Comparison of ENCODE assay signal across 22 cellular contexts in the genomic region with DNA sequence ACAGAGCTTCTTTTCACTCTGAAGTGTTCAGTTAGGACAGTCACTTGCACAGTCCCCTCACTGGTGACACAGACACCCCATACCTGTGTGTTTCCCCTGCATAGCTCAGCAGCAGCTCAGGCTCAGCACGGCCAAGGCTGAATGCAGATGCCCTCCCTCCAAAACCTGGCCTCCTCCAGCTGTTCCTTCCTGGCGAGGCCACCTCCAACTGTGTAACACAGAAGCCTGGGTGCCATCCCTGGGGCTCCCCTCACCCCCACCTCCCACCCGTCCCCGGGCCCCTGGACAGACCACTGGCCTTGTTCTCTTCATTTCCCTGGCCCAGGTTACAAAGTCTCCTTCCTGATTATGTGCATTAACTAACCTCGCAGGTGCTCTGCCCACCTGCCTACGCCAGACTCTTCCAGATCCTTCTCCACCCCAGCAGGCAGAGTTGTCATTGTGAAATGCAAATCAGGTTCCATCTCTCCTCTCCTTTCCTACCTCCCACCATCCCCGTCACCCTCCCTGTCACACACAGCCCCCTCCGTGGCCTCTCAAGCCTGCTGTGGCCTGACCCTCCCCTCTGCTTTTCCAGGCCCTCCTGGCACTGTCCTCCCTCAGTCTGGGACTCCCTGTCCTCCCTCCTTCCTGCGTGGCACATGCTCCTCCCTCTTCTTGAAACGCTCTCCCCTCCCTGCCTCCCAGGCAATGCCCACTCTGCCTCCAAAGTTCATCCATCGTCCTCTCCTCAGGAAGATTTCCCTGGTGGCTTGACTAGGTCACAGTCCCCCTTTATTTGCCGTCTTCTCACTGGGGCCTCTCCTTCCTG. TPM values are rescaled to one million over a fixed set of nuclear protein-coding genes. Genes with fewer than 3 reads are reported as not detected.
"Had no signal": no experiment of that assay in that cellular context is flagged by ENCODE, and none has a peak within 500 bp of the region (broad histone marks: within the 10 kb centered on the region; RNA-seq: fewer than 3 reads in every experiment).

No MANE protein-coding gene starts in this region.

- H3K4me3 Mint-ChIP-seq: activated CD4-positive, alpha-beta memory T cell treated with anti-CD3 and anti-CD28 coated beads, Interleukin-2, amount 10 ng/mL, durations not matched to agents 7 days and 5 days; activated CD8-positive, alpha-beta memory T cell treated with anti-CD3 and anti-CD28 coated beads, Interleukin-2, amount 10 ng/mL, durations not matched to agents 7 days and 5 days; activated naive CD4-positive, alpha-beta T cell treated with anti-CD3 and anti-CD28 coated beads, Interleukin-2, amount 10 ng/mL, durations not matched to agents 7 days and 5 days; activated naive CD8-positive, alpha-beta T cell treated with anti-CD3 and anti-CD28 coated beads, Interleukin-2, amount 50 U/mL, for 24 hours; brain; neural crest cell; stimulated activated memory B cell treated with anti-CD40 and anti-IgM and Interleukin-4, amounts not matched to agents 10 μg/mL and 1 μg/mL and 100 μg/mL, for 72 hours had no signal

- H3K9me3 Mint-ChIP-seq: activated CD4-positive, alpha-beta memory T cell treated with anti-CD3 and anti-CD28 coated beads, Interleukin-2, amount 10 ng/mL, durations not matched to agents 7 days and 5 days; activated naive CD4-positive, alpha-beta T cell treated with anti-CD3 and anti-CD28 coated beads, Interleukin-2, amount 10 ng/mL, durations not matched to agents 7 days and 5 days; activated naive CD8-positive, alpha-beta T cell treated with anti-CD3 and anti-CD28 coated beads, Interleukin-2, amount 50 U/mL, for 24 hours; brain; neural crest cell; stimulated activated memory B cell treated with anti-CD40 and anti-IgM and Interleukin-4, amounts not matched to agents 10 μg/mL and 1 μg/mL and 100 μg/mL, for 72 hours had no signal

- H3K4me3 ChIP-seq: coronary artery, left lung, ovary, smooth muscle cell, tibial artery, uterus had no signal

- H3K9me3 ChIP-seq: left lung, ovary, tibial artery, uterus had no signal

- H3K27me3 ChIP-seq: foreskin keratinocyte, left lung, ovary, tibial artery, uterus had no signal

- H3K27me3 Mint-ChIP-seq: activated CD4-positive, alpha-beta memory T cell treated with anti-CD3 and anti-CD28 coated beads, Interleukin-2, amount 10 ng/mL, durations not matched to agents 7 days and 5 days; activated CD8-positive, alpha-beta memory T cell treated with anti-CD3 and anti-CD28 coated beads, Interleukin-2, amount 10 ng/mL, durations not matched to agents 7 days and 5 days; activated naive CD4-positive, alpha-beta T cell treated with anti-CD3 and anti-CD28 coated beads, Interleukin-2, amount 10 ng/mL, durations not matched to agents 7 days and 5 days; activated naive CD8-positive, alpha-beta T cell treated with anti-CD3 and anti-CD28 coated beads, Interleukin-2, amount 50 U/mL, for 24 hours; brain; stimulated activated memory B cell treated with anti-CD40 and anti-IgM and Interleukin-4, amounts not matched to agents 10 μg/mL and 1 μg/mL and 100 μg/mL, for 72 hours had no signal

- H3K27ac ChIP-seq: coronary artery, foreskin keratinocyte, left lung, ovary, tibial artery, uterus had no signal

- DNase-seq: activated CD4-positive, alpha-beta memory T cell treated with anti-CD3 and anti-CD28 coated beads, Interleukin-2, amount 10 ng/mL, durations not matched to agents 7 days and 5 days; activated CD4-positive, alpha-beta T cell treated with anti-CD3 and anti-CD28 coated beads for 48 hours; activated CD4-positive, CD25-positive, alpha-beta regulatory T cell; activated CD8-positive, alpha-beta memory T cell treated with anti-CD3 and anti-CD28 coated beads, Interleukin-2, amount 10 ng/mL, durations not matched to agents 7 days and 5 days; activated naive CD4-positive, alpha-beta T cell treated with anti-CD3 and anti-CD28 coated beads, Interleukin-2, amount 10 ng/mL, durations not matched to agents 7 days and 5 days; activated naive CD8-positive, alpha-beta T cell treated with anti-CD3 and anti-CD28 coated beads, Interleukin-2, amount 50 U/mL, for 24 hours; central memory CD4-positive, alpha-beta T cell; foreskin keratinocyte; hypothalamus; ovary; stimulated activated CD4-positive, alpha-beta T cell treated with anti-CD3 and anti-CD28 coated beads, Interleukin-4, amount 100 ng/mL, for 24 hours; tibial artery had no signal

- H3K4me2 ChIP-seq: smooth muscle cell had no signal

- ATAC-seq: activated CD8-positive, alpha-beta memory T cell treated with anti-CD3 and anti-CD28 coated beads, Interleukin-2, amount 10 ng/mL, durations not matched to agents 7 days and 5 days; activated naive CD8-positive, alpha-beta T cell treated with anti-CD3 and anti-CD28 coated beads, Interleukin-2, amount 50 U/mL, for 24 hours; foreskin keratinocyte; left lung; stimulated activated memory B cell treated with anti-CD40 and anti-IgM and Interleukin-4, amounts not matched to agents 10 μg/mL and 1 μg/mL and 100 μg/mL, for 72 hours had no signal

- H3K27ac Mint-ChIP-seq: activated CD4-positive, alpha-beta memory T cell treated with anti-CD3 and anti-CD28 coated beads, Interleukin-2, amount 10 ng/mL, durations not matched to agents 7 days and 5 days; activated CD8-positive, alpha-beta memory T cell treated with anti-CD3 and anti-CD28 coated beads, Interleukin-2, amount 10 ng/mL, durations not matched to agents 7 days and 5 days; activated naive CD4-positive, alpha-beta T cell treated with anti-CD3 and anti-CD28 coated beads, Interleukin-2, amount 10 ng/mL, durations not matched to agents 7 days and 5 days; activated naive CD8-positive, alpha-beta T cell treated with anti-CD3 and anti-CD28 coated beads, Interleukin-2, amount 50 U/mL, for 24 hours; stimulated activated memory B cell treated with anti-CD40 and anti-IgM and Interleukin-4, amounts not matched to agents 10 μg/mL and 1 μg/mL and 100 μg/mL, for 72 hours had no signal

- H3K36me3 Mint-ChIP-seq: activated CD8-positive, alpha-beta memory T cell treated with anti-CD3 and anti-CD28 coated beads, Interleukin-2, amount 10 ng/mL, durations not matched to agents 7 days and 5 days had no signal

- H3K4me1 ChIP-seq: left lung, uterus had no signal

- H3K4me1 Mint-ChIP-seq: activated CD4-positive, alpha-beta memory T cell treated with anti-CD3 and anti-CD28 coated beads, Interleukin-2, amount 10 ng/mL, durations not matched to agents 7 days and 5 days; activated CD8-positive, alpha-beta memory T cell treated with anti-CD3 and anti-CD28 coated beads, Interleukin-2, amount 10 ng/mL, durations not matched to agents 7 days and 5 days; activated naive CD8-positive, alpha-beta T cell treated with anti-CD3 and anti-CD28 coated beads, Interleukin-2, amount 50 U/mL, for 24 hours had no signal

- H3K36me3 ChIP-seq: ovary, uterus had no signal

RNA-seq across cellular contexts. Expression of a gene that starts 42.7 kb away (rescaled TPM):
- total RNA-seq: activated CD4-positive, alpha-beta memory T cell treated with anti-CD3 and anti-CD28 coated beads, Interleukin-2, amount 10 ng/mL, durations not matched to agents 7 days and 5 days; activated CD8-positive, alpha-beta memory T cell treated with anti-CD3 and anti-CD28 coated beads, Interleukin-2, amount 10 ng/mL, durations not matched to agents 7 days and 5 days; epithelial cell of proximal tubule; foreskin keratinocyte; mononuclear cell; subcutaneous adipose tissue had no signal
- polyA plus RNA-seq: foreskin keratinocyte had no signal
